ENCODE assay signal across 22 cellular contexts in genomic region chr12:122790393-122791075, GRCh38. TPM values are rescaled to one million over a fixed set of nuclear protein-coding genes. Genes with fewer than 3 reads are reported as not detected.
DNase-seq lines count a peak whose midpoint lies in the region; ATAC-seq, FAIRE-seq and TF ChIP-seq lines count a peak whose summit lies in the region.
"Had no signal": no experiment of that assay in that cellular context is flagged by ENCODE, and none has a peak within 500 bp of the region (broad histone marks: within the 10 kb centered on the region; RNA-seq: fewer than 3 reads in every experiment).

No MANE protein-coding gene starts in this region.

- peak overlapping the region; percentile 35 for H3K27ac Mint-ChIP-seq in MCF 10A (ENCODE audit: low read depth, unreplicated experiment)
- H3K27ac Mint-ChIP-seq: neural progenitor cell; stimulated activated memory B cell treated with anti-CD40 and anti-IgM and Interleukin-4, amounts not matched to agents 10 μg/mL and 1 μg/mL and 100 μg/mL, for 72 hours had no signal

- peak; percentile 28 for DNase-seq in MCF 10A (ENCODE audit: unreplicated experiment)
- DNase-seq in breast epithelium (ENCODE audit: low spot score in 2 of 2) = no peak
- DNase-seq in RWPE2 (ENCODE audit: low spot score) = no peak
- peak; percentile 26 for DNase-seq in fibroblast of mammary gland (ENCODE audit: low read depth)
- peak; percentile 51 for DNase-seq in urothelium cell line (ENCODE audit: low spot score)
- no peak for DNase-seq in uterus
- no peak for DNase-seq in activated CD4-positive, alpha-beta T cell treated with anti-CD3 and anti-CD28 coated beads, Interleukin-2, amount 50 U/mL, for 48 hours
- DNase-seq in right atrium auricular region (ENCODE audit: low spot score) = no peak
- DNase-seq: 8988T; activated CD4-positive, CD25-positive, alpha-beta regulatory T cell treated with anti-CD3 and anti-CD28 coated beads, Interleukin-2, amount 50 U/mL, for 72 hours; aorta; cortex of kidney; heart right ventricle; MM.1S; NCI-H1930; NCI-H524; PC-3 had no signal

- no peak overlapping the region for H3K4me3 ChIP-seq in breast epithelium
- H3K4me3 ChIP-seq in RWPE2 (ENCODE audit: severe bottlenecking) = no peak overlapping the region
- H3K4me3 ChIP-seq in fibroblast of mammary gland (ENCODE audit: control insufficient read depth, low read depth, low read length) = no peak overlapping the region
- H3K4me3 ChIP-seq in uterus = no peak overlapping the region
- no peak overlapping the region for H3K4me3 ChIP-seq in right atrium auricular region
- H3K4me3 ChIP-seq: heart right ventricle, neural progenitor cell, SK-N-MC, tibial nerve had no signal

- no peaks in the 10 kb centered on the region for H3K9me3 ChIP-seq in breast epithelium
- H3K9me3 ChIP-seq in RWPE2 (ENCODE audit: severe bottlenecking) = no peaks in the 10 kb centered on the region
- H3K9me3 ChIP-seq in uterus = no peaks in the 10 kb centered on the region
- H3K9me3 ChIP-seq in right atrium auricular region = no peaks in the 10 kb centered on the region
- H3K9me3 ChIP-seq: heart right ventricle, tibial nerve had no signal

- H3K9me3 Mint-ChIP-seq in MCF 10A (ENCODE audit: unreplicated experiment) = no peaks in the 10 kb centered on the region
- H3K9me3 Mint-ChIP-seq: neural progenitor cell; stimulated activated memory B cell treated with anti-CD40 and anti-IgM and Interleukin-4, amounts not matched to agents 10 μg/mL and 1 μg/mL and 100 μg/mL, for 72 hours had no signal

- peaks cover 16% of the 10 kb centered on the region for H3K4me1 Mint-ChIP-seq in MCF 10A (ENCODE audit: insufficient read depth, unreplicated experiment)
- H3K4me1 Mint-ChIP-seq: neural progenitor cell had no signal

- no peak for FAIRE-seq in urothelium cell line (lab: Jason Lieb, UNC)

- H3K27me3 ChIP-seq in breast epithelium = no peaks in the 10 kb centered on the region
- no peaks in the 10 kb centered on the region for H3K27me3 ChIP-seq in RWPE2 (ENCODE audit: insufficient read depth, poor library complexity, severe bottlenecking)
- H3K27me3 ChIP-seq in uterus = no peaks in the 10 kb centered on the region
- H3K27me3 ChIP-seq in right atrium auricular region = no peaks in the 10 kb centered on the region
- H3K27me3 ChIP-seq: heart right ventricle, neural progenitor cell, tibial nerve had no signal

- no peaks in the 10 kb centered on the region for H3K4me1 ChIP-seq in breast epithelium
- H3K4me1 ChIP-seq in RWPE2 (ENCODE audit: insufficient read depth, poor library complexity, severe bottlenecking) = peaks cover 7% of the 10 kb centered on the region
- no peaks in the 10 kb centered on the region for H3K4me1 ChIP-seq in uterus
- no peaks in the 10 kb centered on the region for H3K4me1 ChIP-seq in right atrium auricular region
- H3K4me1 ChIP-seq: neural progenitor cell, tibial nerve had no signal

- no peak overlapping the region for H3K27ac ChIP-seq in breast epithelium
- H3K27ac ChIP-seq in RWPE2 (ENCODE audit: poor library complexity, severe bottlenecking) = peak overlapping the region; percentile 3
- no peak overlapping the region for H3K27ac ChIP-seq in uterus
- no peak overlapping the region for H3K27ac ChIP-seq in right atrium auricular region
- H3K27ac ChIP-seq: C4-2B, heart right ventricle, neural progenitor cell, SK-N-MC, tibial nerve had no signal

- no peaks in the 10 kb centered on the region for H3K36me3 Mint-ChIP-seq in MCF 10A (ENCODE audit: insufficient read depth, unreplicated experiment)
- H3K36me3 Mint-ChIP-seq: neural progenitor cell; stimulated activated memory B cell treated with anti-CD40 and anti-IgM and Interleukin-4, amounts not matched to agents 10 μg/mL and 1 μg/mL and 100 μg/mL, for 72 hours had no signal

- no peak for TF ChIP-seq CTCF in MCF 10A (IDR thresholded peaks at IDR 0.05; ENCODE audit: unreplicated experiment)
- no peak for TF ChIP-seq CTCF in breast epithelium (IDR thresholded peaks at IDR 0.05)
- TF ChIP-seq CTCF in RWPE2 (IDR thresholded peaks at IDR 0.05; ENCODE audit: poor library complexity, severe bottlenecking) = no peak
- TF ChIP-seq CTCF in fibroblast of mammary gland (conservative IDR thresholded peaks at IDR 0.05; ENCODE audit: control insufficient read depth, insufficient read depth, low read depth, low read length) = no peak
- TF ChIP-seq CTCF in uterus (IDR thresholded peaks at IDR 0.05) = no peak
- TF ChIP-seq CTCF in right atrium auricular region (IDR thresholded peaks at IDR 0.05) = no peak

- no TSS peak for BruUV-seq in MCF 10A (replicated peaks; lab: Mats Ljungman, UMichigan)

- POLR2A ChIA-PET in MCF 10A (lab: Yijun Ruan, JAX) = interaction anchor here (1.0 to 1.4 kb wide), 4 partner anchors 8 to 31 kb away, joined by 3 read pairs; no protein-coding TSS in a partner anchor

- ATAC-seq in RWPE2 (ENCODE audit: low read depth) = peak; percentile 55; the same call in 2 of the 3 replicates
- ATAC-seq: heart right ventricle; PC-3; stimulated activated memory B cell treated with anti-CD40 and anti-IgM and Interleukin-4, amounts not matched to agents 10 μg/mL and 1 μg/mL and 100 μg/mL, for 72 hours had no signal

- TF ChIP-seq POLR2A in breast epithelium (IDR thresholded peaks at IDR 0.05) = no peak
- no peak for TF ChIP-seq POLR2A in uterus (IDR thresholded peaks at IDR 0.05)

- CTCF ChIA-PET in MCF 10A (lab: Yijun Ruan, JAX) = interaction anchor here (0.6 to 1.6 kb wide), 9 partner anchors 9 to 177 kb away, joined by 3 to 8 read pairs (median 4); no protein-coding TSS in a partner anchor

- no peak overlapping the region for H3K4me3 Mint-ChIP-seq in MCF 10A (ENCODE audit: unreplicated experiment)
- H3K4me3 Mint-ChIP-seq: neural progenitor cell; stimulated activated memory B cell treated with anti-CD40 and anti-IgM and Interleukin-4, amounts not matched to agents 10 μg/mL and 1 μg/mL and 100 μg/mL, for 72 hours had no signal

- intact Hi-C loops in MCF 10A (cut with micrococcal nuclease) = loop anchor here (5.0 kb wide), 1 partner anchor 72 kb away; no protein-coding TSS in a partner anchor
- intact Hi-C loops in breast epithelium (cut with DNase I; ENCODE audit: low total_unique reads) = loop anchor here (10.0 kb wide), 1 partner anchor 164 kb away; no protein-coding TSS in a partner anchor
- intact Hi-C loops in uterus (cut with DNase I; ENCODE audit: low total_unique reads) = loop anchor here (5.0 kb wide), 1 partner anchor 162 kb away; no protein-coding TSS in a partner anchor

- no peaks in the 10 kb centered on the region for H3K27me3 Mint-ChIP-seq in MCF 10A (ENCODE audit: insufficient read depth, unreplicated experiment)
- H3K27me3 Mint-ChIP-seq: stimulated activated memory B cell treated with anti-CD40 and anti-IgM and Interleukin-4, amounts not matched to agents 10 μg/mL and 1 μg/mL and 100 μg/mL, for 72 hours had no signal

- H3K36me3 ChIP-seq in breast epithelium (no peaks in the 10 kb centered on the region), RWPE2 (ENCODE audit: low read depth) (no peaks in the 10 kb centered on the region), uterus (no peaks in the 10 kb centered on the region), right atrium auricular region (no peaks in the 10 kb centered on the region)
- H3K36me3 ChIP-seq: heart right ventricle, neural progenitor cell, tibial nerve had no signal

RNA-seq across cellular contexts. Expression of gene CCDC62, which starts 16.2 kb away (rescaled TPM):
- total RNA-seq in MCF 10A (2022) = 0.51 and 0.81 TPM in 2 replicates
- total RNA-seq in breast epithelium = 1 to 10 TPM in 1 of 3 donors, under 1 TPM in 2; 0.66 to 1.9 (median 0.73) TPM
- 1 to 10 TPM in 2 of 4 donors, under 1 TPM in 2; 0.26 to 2.4 (median 1.1) TPM for total RNA-seq in uterus
- total RNA-seq in right atrium auricular region = under 1 TPM; 0.48 to 0.67 TPM

RNA-seq across cellular contexts. Expression of gene DENR, which starts 37.9 kb away (rescaled TPM):
- total RNA-seq in MCF 10A (2022) (87.9 and 104 TPM in 2 replicates), breast epithelium (10 to 100 TPM; 21.9 to 30.7 (median 28.2) TPM), uterus (10 to 100 TPM; 13.1 to 50.0 (median 33.8) TPM), right atrium auricular region (10 to 100 TPM; 14.7 to 16.1 TPM)

RNA-seq across cellular contexts. Expression of gene HIP1R, which starts 44.7 kb away (rescaled TPM):
- total RNA-seq in MCF 10A (2022) (41.6 and 44.6 TPM in 2 replicates), breast epithelium (10 to 100 TPM; 17.8 to 83.3 (median 49.5) TPM), uterus (10 to 100 TPM in 3 of 4 donors, 1 to 10 TPM in 1; 2.9 to 31.3 (median 25.8) TPM), right atrium auricular region (10 to 100 TPM; 32.4 to 43.8 TPM)

RNA-seq across cellular contexts. Expression of gene HCAR1, which starts 59.9 kb away (rescaled TPM):
- total RNA-seq in MCF 10A (2022) (not detected in 2 replicates), breast epithelium (10 to 100 TPM in 2 of 3 donors, 1 to 10 TPM in 1; 3.2 to 34.0 (median 20.6) TPM), uterus (1 to 10 TPM in 1 of 4 donors, under 1 TPM in 1, not detected in 2; 0.18 to 3.3 TPM), right atrium auricular region (under 1 TPM in 1 of 2 donors, not detected in 1; 0.12 TPM)

Comparison
In these comparisons a context has a peak if more than half of its experiments do, and no peak if none do; other contexts are left out.
1. DNase-seq: peak in MCF 10A (single experiment), fibroblast of mammary gland (single experiment) and urothelium cell line (single experiment); none in breast epithelium (0 of 2), RWPE2 (single experiment), uterus (0 of 2), activated CD4-positive, alpha-beta T cell treated with anti-CD3 and anti-CD28 coated beads, Interleukin-2, amount 50 U/mL, for 48 hours (0 of 2) and right atrium auricular region (single experiment).